21 cellular contexts compared by ENCODE assay signal in the genomic region with DNA sequence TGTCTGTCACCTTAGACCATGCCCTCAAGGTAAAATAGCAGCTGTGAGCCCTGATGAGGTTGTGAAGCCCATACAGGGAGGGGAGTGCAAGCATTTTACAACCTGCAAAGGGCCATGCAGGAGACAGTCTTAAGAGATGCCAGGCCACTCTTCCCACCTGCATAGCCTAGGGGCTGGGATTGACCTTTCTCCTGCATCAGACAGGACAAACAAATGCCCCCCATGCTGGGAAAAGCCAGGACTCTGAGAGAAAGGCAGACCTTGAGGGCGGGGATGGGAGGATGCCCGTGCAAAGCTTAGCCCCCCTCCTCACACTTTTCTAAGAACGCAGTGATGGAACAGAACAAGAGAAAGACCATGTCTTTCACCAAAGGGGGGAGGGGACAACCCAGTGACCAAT.
DNase-seq lines count a peak whose midpoint lies in the region; ATAC-seq and TF ChIP-seq lines count a peak whose summit lies in the region.
"Had no signal": no experiment of that assay in that cellular context is flagged by ENCODE, and none has a peak within 500 bp of the region (broad histone marks: within the 10 kb centered on the region; RNA-seq: fewer than 3 reads in every experiment).

No MANE protein-coding gene starts in this region.

- H3K4me3 ChIP-seq in coronary artery, result no peak overlapping the region
- peak overlapping the region; percentile 35; the same call in 1 of the 2 replicates for H3K4me3 ChIP-seq in iPS-20b (ENCODE audit: low read length)
- H3K4me3 ChIP-seq: SJCRH30 had no signal

- no peak overlapping the region for H3K27ac ChIP-seq in coronary artery
- no peak overlapping the region for H3K27ac ChIP-seq in iPS-20b (ENCODE audit: low read length)
- H3K27ac ChIP-seq: 22Rv1, KMS-11, SJCRH30 had no signal

- DNase-seq in activated CD8-positive, alpha-beta memory T cell treated with anti-CD3 and anti-CD28 coated beads for 24 hours, result peak; percentile 37
- no peak for DNase-seq in activated CD8-positive, alpha-beta memory T cell treated with anti-CD3 and anti-CD28 coated beads, Interleukin-2, amount 50 U/mL, for 4 hours
- DNase-seq in coronary artery (ENCODE audit: low spot score) (peak; percentile 26), T1000 (lab: John Stamatoyannopoulos, UW) (no peak)
- no peak for DNase-seq in stimulated activated CD4-positive, alpha-beta T cell treated with anti-CD3 and anti-CD28 coated beads, Interleukin-4, amount 100 ng/mL, for 4 hours
- no peak for DNase-seq in activated CD4-positive, alpha-beta T cell treated with anti-CD3 and anti-CD28 coated beads, Interleukin-2, amount 50 U/mL, for 48 hours
- DNase-seq: Calu3; DMS79 treated with DMSO at 0.1 percent for 48 hours; MM.1S; NCI-H2029 treated with DMSO at 0.1 percent for 48 hours; NCI-H446 treated with DMSO at 0.1 percent for 48 hours; NCI-H526; NCI-H82; NK-92 treated with Interleukin-12 subunit alpha and Interleukin-12 subunit beta, amount 100 ng/mL, for 24 hours; PC-3; SJCRH30 had no signal

- H3K27me3 ChIP-seq in iPS-20b (ENCODE audit: insufficient read depth, low read length), result peaks cover 79% of the 10 kb centered on the region
- H3K27me3 ChIP-seq: SJCRH30 had no signal

- TF ChIP-seq CTCF in coronary artery (IDR thresholded peaks at IDR 0.05), result no peak

- no peaks in the 10 kb centered on the region for H3K9me3 ChIP-seq in iPS-20b (ENCODE audit: insufficient read depth, low read depth, low read length)
- H3K9me3 ChIP-seq: SJCRH30 had no signal

- H3K9ac ChIP-seq in iPS-20b (ENCODE audit: low read depth, low read length), result no peak overlapping the region
- H3K9ac ChIP-seq: KMS-11 had no signal

- no peak for ATAC-seq in GM21717 (IDR thresholded peaks at IDR 0.05; ENCODE audit: unreplicated experiment)
- ATAC-seq: PC-3, Right ventricle myocardium inferior had no signal

- H3K4me1 ChIP-seq in iPS-20b (ENCODE audit: insufficient read depth, low read length), result peaks cover 20% of the 10 kb centered on the region

- H3K36me3 ChIP-seq in iPS-20b (ENCODE audit: insufficient read depth, low read depth, low read length), result no peaks in the 10 kb centered on the region
- H3K36me3 ChIP-seq: SJCRH30 had no signal

Comparison
In these comparisons a context has a peak if more than half of its experiments do, and no peak if none do; other contexts are left out.
1. DNase-seq: peak in activated CD8-positive, alpha-beta memory T cell treated with anti-CD3 and anti-CD28 coated beads for 24 hours (single experiment) and coronary artery (single experiment); none in activated CD8-positive, alpha-beta memory T cell treated with anti-CD3 and anti-CD28 coated beads, Interleukin-2, amount 50 U/mL, for 4 hours (single experiment), stimulated activated CD4-positive, alpha-beta T cell treated with anti-CD3 and anti-CD28 coated beads, Interleukin-4, amount 100 ng/mL, for 4 hours (0 of 2), T1000 (single experiment) and activated CD4-positive, alpha-beta T cell treated with anti-CD3 and anti-CD28 coated beads, Interleukin-2, amount 50 U/mL, for 48 hours (0 of 2).